37 cellular contexts compared by ENCODE assay signal in genomic region chr7:44905002-44905635, GRCh38.
"Had no signal": no experiment of that assay in that cellular context is flagged by ENCODE, and none has a peak within 500 bp of the region (broad histone marks: within the 10 kb centered on the region; RNA-seq: fewer than 3 reads in every experiment).

No MANE protein-coding gene starts in this region.

- H3K9me3 ChIP-seq: ascending aorta, MG63, Peyer's patch, SJSA1, SK-N-SH had no signal

- H3K9ac ChIP-seq: SK-N-SH had no signal

- ATAC-seq: activated CD8-positive, alpha-beta memory T cell treated with anti-CD3 and anti-CD28 coated beads, Interleukin-2, amount 10 ng/mL, durations not matched to agents 7 days and 5 days had no signal

- H3K4me3 ChIP-seq: ascending aorta, MG63, Peyer's patch, SJSA1 had no signal

- H3K9me3 Mint-ChIP-seq: activated CD4-positive, alpha-beta memory T cell treated with anti-CD3 and anti-CD28 coated beads, Interleukin-2, amount 10 ng/mL, durations not matched to agents 7 days and 5 days; activated naive CD8-positive, alpha-beta T cell treated with anti-CD3 and anti-CD28 coated beads, Interleukin-2, amount 10 ng/mL, durations not matched to agents 7 days and 5 days had no signal

- H3K4me1 Mint-ChIP-seq: activated CD4-positive, alpha-beta memory T cell treated with anti-CD3 and anti-CD28 coated beads, Interleukin-2, amount 10 ng/mL, durations not matched to agents 7 days and 5 days had no signal

- H3K4me3 Mint-ChIP-seq: activated CD4-positive, alpha-beta memory T cell treated with anti-CD3 and anti-CD28 coated beads, Interleukin-2, amount 10 ng/mL, durations not matched to agents 7 days and 5 days; activated CD8-positive, alpha-beta memory T cell treated with anti-CD3 and anti-CD28 coated beads, Interleukin-2, amount 10 ng/mL, durations not matched to agents 7 days and 5 days; activated naive CD8-positive, alpha-beta T cell treated with anti-CD3 and anti-CD28 coated beads, Interleukin-2, amount 10 ng/mL, durations not matched to agents 7 days and 5 days had no signal

- DNase-seq: activated CD4-positive, alpha-beta memory T cell treated with anti-CD3 and anti-CD28 coated beads, Interleukin-2, amount 10 ng/mL, durations not matched to agents 7 days and 5 days; activated CD4-positive, alpha-beta T cell treated with anti-CD3 and anti-CD28 coated beads for 1 hour; activated CD4-positive, alpha-beta T cell treated with anti-CD3 and anti-CD28 coated beads for 48 hours; activated CD4-positive, CD25-positive, alpha-beta regulatory T cell; activated CD8-positive, alpha-beta memory T cell treated with anti-CD3 and anti-CD28 coated beads for 24 hours; activated CD8-positive, alpha-beta memory T cell treated with anti-CD3 and anti-CD28 coated beads, Interleukin-2, amount 10 ng/mL, durations not matched to agents 7 days and 5 days; activated CD8-positive, alpha-beta memory T cell treated with anti-CD3 and anti-CD28 coated beads, Interleukin-2, amount 50 U/mL, for 48 hours; activated effector memory CD4-positive, alpha-beta T cell treated with Interleukin-2 at 50 U/mL for 16 hours; activated naive CD4-positive, alpha-beta T cell treated with anti-CD3 and anti-CD28 coated beads, Interleukin-2, amount 50 U/mL, for 16 hours; activated naive CD8-positive, alpha-beta T cell treated with anti-CD3 and anti-CD28 coated beads, Interleukin-2, amount 10 ng/mL, durations not matched to agents 7 days and 5 days; activated T-cell treated with anti-CD3 and anti-CD28 coated beads, Interleukin-2, amount 50 U/mL, for 48 hours; amygdala; cerebellar nuclear complex; Kasumi-1; KG1; MG63; NCI-H1048; NCI-H1105 treated with DMSO at 0.1 percent for 48 hours; NCI-H1436; NCI-H1694; NCI-H1930; NCI-H2081 treated with DMSO at 0.1 percent for 48 hours; NCI-H2171; NCI-H446; NCI-H524; NCI-H69; Peyer's patch; RPMI8226; SHP77 treated with DMSO at 0.1 percent for 48 hours; SK-N-SH; SW 1271; T-helper 1 cell; T-helper 2 cell; T-helper 9 cell; WERI-Rb-1 had no signal

- H3K36me3 Mint-ChIP-seq: activated CD8-positive, alpha-beta memory T cell treated with anti-CD3 and anti-CD28 coated beads, Interleukin-2, amount 10 ng/mL, durations not matched to agents 7 days and 5 days had no signal

- H3K4me1 ChIP-seq: ascending aorta, Peyer's patch, SJSA1 had no signal

- H3K27me3 Mint-ChIP-seq: activated CD4-positive, alpha-beta memory T cell treated with anti-CD3 and anti-CD28 coated beads, Interleukin-2, amount 10 ng/mL, durations not matched to agents 7 days and 5 days; activated CD8-positive, alpha-beta memory T cell treated with anti-CD3 and anti-CD28 coated beads, Interleukin-2, amount 10 ng/mL, durations not matched to agents 7 days and 5 days; activated naive CD8-positive, alpha-beta T cell treated with anti-CD3 and anti-CD28 coated beads, Interleukin-2, amount 10 ng/mL, durations not matched to agents 7 days and 5 days had no signal

- H3K36me3 ChIP-seq: ascending aorta, MG63, Peyer's patch, SJSA1, WERI-Rb-1 had no signal

- H3K27ac Mint-ChIP-seq: activated CD4-positive, alpha-beta memory T cell treated with anti-CD3 and anti-CD28 coated beads, Interleukin-2, amount 10 ng/mL, durations not matched to agents 7 days and 5 days; activated CD8-positive, alpha-beta memory T cell treated with anti-CD3 and anti-CD28 coated beads, Interleukin-2, amount 10 ng/mL, durations not matched to agents 7 days and 5 days; activated naive CD8-positive, alpha-beta T cell treated with anti-CD3 and anti-CD28 coated beads, Interleukin-2, amount 10 ng/mL, durations not matched to agents 7 days and 5 days had no signal

- H3K27ac ChIP-seq: ascending aorta, Peyer's patch, SJSA1, WERI-Rb-1 had no signal

- H3K27me3 ChIP-seq: ascending aorta, MG63, Peyer's patch, SJSA1 had no signal

- H3K4me2 ChIP-seq: SK-N-SH had no signal
